In the genomic region with DNA sequence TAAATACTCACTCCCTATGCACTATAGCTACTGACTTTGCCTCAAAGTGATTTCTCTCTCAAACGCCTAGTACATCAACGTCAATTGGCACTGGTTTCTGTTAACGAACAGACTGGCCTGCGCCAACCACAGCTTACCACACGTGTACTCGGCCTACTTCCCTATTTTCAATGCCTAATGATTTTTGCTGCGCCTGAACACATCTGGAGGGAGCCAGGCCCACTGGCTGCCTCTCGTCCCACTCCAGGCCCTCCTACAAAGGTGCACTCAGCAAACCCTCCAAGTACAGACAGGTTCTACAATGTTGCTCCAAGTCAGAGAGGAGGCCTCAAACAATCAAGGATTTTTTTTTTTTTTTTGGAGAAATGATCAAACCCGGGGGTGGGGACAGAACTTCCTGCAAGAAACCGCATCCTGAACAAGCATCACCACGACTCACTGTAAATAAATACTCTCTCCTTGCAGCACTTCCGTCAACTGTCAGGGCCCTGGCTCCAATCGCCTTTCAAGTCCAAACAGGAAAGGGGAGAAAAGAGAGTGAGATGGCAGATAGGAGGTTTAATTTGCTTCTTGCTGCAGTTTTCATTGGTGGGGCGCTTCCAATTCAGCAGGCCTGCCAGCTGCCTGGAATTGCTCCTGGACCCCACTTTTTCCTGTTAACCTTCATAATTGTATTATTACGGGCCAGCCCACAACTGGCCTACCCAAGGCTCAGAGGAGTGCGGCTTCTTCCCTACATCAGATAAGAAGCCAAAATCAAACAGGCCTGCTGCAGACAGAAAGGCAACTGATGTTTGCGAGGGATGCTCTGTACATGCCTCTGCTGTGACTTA, we compare ENCODE assay signal across 8 cellular contexts.
DNase-seq lines count a peak whose midpoint lies in the region; ATAC-seq lines count a peak whose summit lies in the region.

No MANE protein-coding gene starts in this region.

- peaks cover 93% of the 10 kb centered on the region for H3K4me1 Mint-ChIP-seq in activated naive CD4-positive, alpha-beta T cell treated with anti-CD3 and anti-CD28 coated beads for 36 hours (ENCODE audit: low read depth)

- H3K9me3 Mint-ChIP-seq in activated naive CD4-positive, alpha-beta T cell treated with anti-CD3 and anti-CD28 coated beads for 36 hours, result peaks cover 3% of the 10 kb centered on the region

- DNase-seq in RKO (ENCODE audit: low spot score) (peak; percentile 77), islet precursor cell (peak; percentile 80), mesenteric fat pad (ENCODE audit: low spot score) (no peak), NCI-H2227 (lab: John Stamatoyannopoulos, UW; ENCODE audit: unreplicated experiment) (no peak)
- peak; percentile 80 for DNase-seq in activated naive CD4-positive, alpha-beta T cell treated with anti-CD3 and anti-CD28 coated beads for 36 hours
- peak; percentile 61 for DNase-seq in stimulated activated naive CD8-positive, alpha-beta T cell treated with anti-CD3 and anti-CD28 coated beads, Interleukin-15, Interleukin-2, amounts not matched to agents 100 U/mL and 50 U/mL, for 24 hours

- H3K27me3 Mint-ChIP-seq in activated naive CD4-positive, alpha-beta T cell treated with anti-CD3 and anti-CD28 coated beads for 36 hours (ENCODE audit: low read depth), result no peaks in the 10 kb centered on the region

- intact Hi-C loops in activated naive CD4-positive, alpha-beta T cell treated with anti-CD3 and anti-CD28 coated beads for 36 hours (cut with micrococcal nuclease), result loop anchor here (1.0 to 5.0 kb wide), 7 partner anchors 22 to 382 kb away; a partner anchor contains a TSS

- peaks cover 6% of the 10 kb centered on the region for H3K36me3 Mint-ChIP-seq in activated naive CD4-positive, alpha-beta T cell treated with anti-CD3 and anti-CD28 coated beads for 36 hours (ENCODE audit: low read depth)

- H3K4me3 Mint-ChIP-seq in activated naive CD4-positive, alpha-beta T cell treated with anti-CD3 and anti-CD28 coated beads for 36 hours, result peak overlapping the region; percentile 71

- ATAC-seq in GM19025 (IDR thresholded peaks at IDR 0.05; ENCODE audit: low read depth, unreplicated experiment) (peak; percentile 97), HG03025 (IDR thresholded peaks at IDR 0.05; ENCODE audit: low FRiP score, unreplicated experiment) (peak; percentile 95)
- ATAC-seq in stimulated activated naive CD8-positive, alpha-beta T cell treated with anti-CD3 and anti-CD28 coated beads, Interleukin-15, Interleukin-2, amounts not matched to agents 100 U/mL and 50 U/mL, for 24 hours, result peak; percentile 64

- peak overlapping the region; percentile 98 for H3K27ac Mint-ChIP-seq in activated naive CD4-positive, alpha-beta T cell treated with anti-CD3 and anti-CD28 coated beads for 36 hours

- CTCF ChIA-PET in activated naive CD4-positive, alpha-beta T cell treated with anti-CD3 and anti-CD28 coated beads for 36 hours (lab: Charles Lee), result interaction anchor here (0.6 to 2.6 kb wide), 10 partner anchors 10 to 364 kb away, joined by 3 to 11 read pairs (median 4); no protein-coding TSS in a partner anchor

Comparison
In these comparisons a context has a peak if more than half of its experiments do, and no peak if none do; other contexts are left out.
1. DNase-seq: peak in RKO (single experiment), activated naive CD4-positive, alpha-beta T cell treated with anti-CD3 and anti-CD28 coated beads for 36 hours (single experiment), islet precursor cell (single experiment) and stimulated activated naive CD8-positive, alpha-beta T cell treated with anti-CD3 and anti-CD28 coated beads, Interleukin-15, Interleukin-2, amounts not matched to agents 100 U/mL and 50 U/mL, for 24 hours (single experiment); none in mesenteric fat pad (single experiment) and NCI-H2227 (single experiment).
2. Peak in every context shown above with its lines, with median percentiles within 50 percentile points of each other: ATAC-seq.